In the genomic region with DNA sequence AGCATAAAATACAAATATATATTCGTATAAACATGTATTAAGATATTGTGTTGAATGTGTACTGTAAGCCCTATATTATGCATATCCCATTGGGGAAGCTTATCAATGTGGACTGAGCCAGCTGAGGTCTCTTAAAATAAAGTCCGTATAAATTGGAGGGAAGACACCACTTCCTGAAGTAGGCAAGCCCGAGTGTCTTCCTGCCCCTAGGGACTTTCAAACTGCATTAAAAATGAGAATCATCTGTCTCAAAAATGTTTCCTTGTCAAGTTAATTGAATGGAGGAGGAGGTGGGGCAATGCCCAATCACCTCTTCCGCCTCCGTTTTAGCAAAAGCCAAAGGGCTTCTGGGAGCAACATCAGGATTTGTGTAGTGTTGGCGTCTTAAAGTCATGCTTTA, we compare ENCODE assay signal across 22 cellular contexts.
DNase-seq lines count a peak whose midpoint lies in the region; ATAC-seq, FAIRE-seq and TF ChIP-seq lines count a peak whose summit lies in the region.
"Had no signal": no experiment of that assay in that cellular context is flagged by ENCODE, and none has a peak within 500 bp of the region (broad histone marks: within the 10 kb centered on the region; RNA-seq: fewer than 3 reads in every experiment).

No MANE protein-coding gene starts in this region.

- H3K27me3 Mint-ChIP-seq in activated CD4-positive, alpha-beta T cell treated with anti-CD3 and anti-CD28 coated beads, Interleukin-2, amount 10 ng/mL, durations not matched to agents 7 days and 5 days: no peaks in the 10 kb centered on the region
- H3K27me3 Mint-ChIP-seq in stimulated activated naive B cell treated with anti-CD40 and anti-IgM and Interleukin-4, amounts not matched to agents 10 μg/mL and 1 μg/mL and 100 μg/mL, for 72 hours: peaks cover 0 to 5% of the 10 kb centered on the region in 2 donors

- ATAC-seq in stimulated activated naive B cell treated with anti-CD40 and anti-IgM and Interleukin-4, amounts not matched to agents 10 μg/mL and 1 μg/mL and 100 μg/mL, for 72 hours (replicated peaks): no peak
- ATAC-seq in HG02852 (IDR thresholded peaks at IDR 0.05; ENCODE audit: unreplicated experiment): no peak

- H3K9me3 Mint-ChIP-seq in activated CD4-positive, alpha-beta T cell treated with anti-CD3 and anti-CD28 coated beads, Interleukin-2, amount 10 ng/mL, durations not matched to agents 7 days and 5 days: no peaks in the 10 kb centered on the region
- H3K9me3 Mint-ChIP-seq in stimulated activated naive B cell treated with anti-CD40 and anti-IgM and Interleukin-4, amounts not matched to agents 10 μg/mL and 1 μg/mL and 100 μg/mL, for 72 hours: no peaks in the 10 kb centered on the region

- CTCF ChIA-PET in activated CD4-positive, alpha-beta T cell treated with anti-CD3 and anti-CD28 coated beads, Interleukin-2, amount 10 ng/mL, durations not matched to agents 7 days and 5 days (lab: Charles Lee): interaction anchor here (1.9 kb wide), 1 partner anchor 14 kb away, joined by 4 read pairs; no protein-coding TSS in a partner anchor

- DNase-seq in activated CD4-positive, alpha-beta T cell treated with anti-CD3 and anti-CD28 coated beads, Interleukin-2, amount 10 ng/mL, durations not matched to agents 7 days and 5 days: no peak
- no peak for DNase-seq in activated CD4-positive, alpha-beta T cell treated with anti-CD3 and anti-CD28 coated beads, Interleukin-2, amount 50 U/mL, for 1 hour
- peak; percentile 46 for DNase-seq in KG1 (lab: John Stamatoyannopoulos, UW)
- DNase-seq in stimulated activated naive B cell treated with anti-CD40 and anti-IgM and Interleukin-4, amounts not matched to agents 10 μg/mL and 1 μg/mL and 100 μg/mL, for 72 hours: no peak
- no peak for DNase-seq in small intestine
- no peak for DNase-seq in GOT3 (lab: John Stamatoyannopoulos, UW)
- DNase-seq: 8988T; activated CD4-positive, alpha-beta T cell treated with anti-CD3 and anti-CD28 coated beads, Interleukin-2, amount 50 U/mL, for 48 hours; activated naive CD4-positive, alpha-beta T cell; caudate nucleus; NCI-H1105; NCI-H2081; NCI-H446; NK-92 treated with Interleukin-12 subunit alpha and Interleukin-12 subunit beta, amount 100 ng/mL, for 24 hours; nucleus accumbens; stimulated activated CD4-positive, alpha-beta T cell treated with anti-CD3 and anti-CD28 coated beads, Interleukin-4, amount 100 ng/mL, for 24 hours had no signal

- 74 to 87% (median 78%) methylated on average over 6 of the region's 6 CpGs for WGBS in small intestine, 3 donors

- H3K4me3 Mint-ChIP-seq in activated CD4-positive, alpha-beta T cell treated with anti-CD3 and anti-CD28 coated beads, Interleukin-2, amount 10 ng/mL, durations not matched to agents 7 days and 5 days: no peak overlapping the region
- H3K4me3 Mint-ChIP-seq in stimulated activated naive B cell treated with anti-CD40 and anti-IgM and Interleukin-4, amounts not matched to agents 10 μg/mL and 1 μg/mL and 100 μg/mL, for 72 hours: no peak overlapping the region

- no peaks in the 10 kb centered on the region for H3K36me3 ChIP-seq in small intestine (ENCODE audit: control insufficient read depth in 2 of 2, insufficient read depth in 2 of 2, low read length in 2 of 2)

- no peak for TF ChIP-seq CTCF in VCaP (conservative IDR thresholded peaks at IDR 0.05)

- FAIRE-seq in small intestine (lab: Jason Lieb, UNC): no peak
- FAIRE-seq: urothelium cell line had no signal

- no peak overlapping the region for H3K4me3 ChIP-seq in small intestine (ENCODE audit: low read depth in 1 of 2, low read length in 2 of 2)
- H3K4me3 ChIP-seq: hepatocyte, lung had no signal

- peak overlapping the region; percentile 61 for H3K27ac Mint-ChIP-seq in activated CD4-positive, alpha-beta T cell treated with anti-CD3 and anti-CD28 coated beads, Interleukin-2, amount 10 ng/mL, durations not matched to agents 7 days and 5 days
- H3K27ac Mint-ChIP-seq in stimulated activated naive B cell treated with anti-CD40 and anti-IgM and Interleukin-4, amounts not matched to agents 10 μg/mL and 1 μg/mL and 100 μg/mL, for 72 hours: peak overlapping the region; percentile 42

- H3K27ac ChIP-seq in VCaP (peak overlapping the region; percentile 85), small intestine (ENCODE audit: low read depth in 1 of 2, low read length in 1 of 2) (no peak overlapping the region)
- H3K27ac ChIP-seq: RWPE1 had no signal

- H3K36me3 Mint-ChIP-seq in activated CD4-positive, alpha-beta T cell treated with anti-CD3 and anti-CD28 coated beads, Interleukin-2, amount 10 ng/mL, durations not matched to agents 7 days and 5 days (ENCODE audit: low read depth): no peaks in the 10 kb centered on the region
- H3K36me3 Mint-ChIP-seq in stimulated activated naive B cell treated with anti-CD40 and anti-IgM and Interleukin-4, amounts not matched to agents 10 μg/mL and 1 μg/mL and 100 μg/mL, for 72 hours: peaks cover 0 to 4% of the 10 kb centered on the region in 2 donors

- no peaks in the 10 kb centered on the region for H3K9me3 ChIP-seq in small intestine (ENCODE audit: control insufficient read depth, low read depth)

- H3K27me3 ChIP-seq in small intestine (ENCODE audit: control insufficient read depth in 2 of 2, insufficient read depth in 2 of 2, low read length in 2 of 2): no peaks in the 10 kb centered on the region
- H3K27me3 ChIP-seq: hepatocyte had no signal

- POLR2A ChIA-PET in activated CD4-positive, alpha-beta T cell treated with anti-CD3 and anti-CD28 coated beads, Interleukin-2, amount 10 ng/mL, durations not matched to agents 7 days and 5 days (lab: Charles Lee): no interaction called here

- H3K4me1 Mint-ChIP-seq in activated CD4-positive, alpha-beta T cell treated with anti-CD3 and anti-CD28 coated beads, Interleukin-2, amount 10 ng/mL, durations not matched to agents 7 days and 5 days: peaks cover 22% of the 10 kb centered on the region
- H3K4me1 Mint-ChIP-seq in stimulated activated naive B cell treated with anti-CD40 and anti-IgM and Interleukin-4, amounts not matched to agents 10 μg/mL and 1 μg/mL and 100 μg/mL, for 72 hours: peaks cover 37 to 68% of the 10 kb centered on the region in 2 donors

- no peaks in the 10 kb centered on the region for H3K4me1 ChIP-seq in small intestine (ENCODE audit: control insufficient read depth in 2 of 2, insufficient read depth in 1 of 2, low read depth in 1 of 2, low read length in 1 of 2)
